Comparison of ENCODE assay signal across 16 cellular contexts in the genomic region with DNA sequence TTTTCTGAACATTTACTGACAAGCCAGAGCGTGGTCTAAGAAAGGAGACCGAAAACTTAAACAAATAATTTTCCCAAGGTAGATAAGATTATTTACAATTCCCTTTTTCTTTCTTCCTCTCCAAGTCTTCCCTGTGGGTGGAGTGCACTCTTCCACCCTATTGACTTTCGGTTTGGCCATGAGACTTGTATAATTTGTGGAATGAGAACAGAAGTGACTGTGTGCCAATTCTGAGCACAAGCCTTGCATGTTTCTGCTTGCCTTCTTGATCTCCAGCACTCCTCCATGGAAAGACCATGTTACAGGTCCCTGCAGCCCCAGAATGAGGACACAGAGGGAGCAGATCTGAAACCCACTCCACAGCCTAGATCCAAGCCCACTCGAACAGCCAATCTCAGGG.
"Had no signal": no experiment of that assay in that cellular context is flagged by ENCODE, and none has a peak within 500 bp of the region (broad histone marks: within the 10 kb centered on the region; RNA-seq: fewer than 3 reads in every experiment).

No MANE protein-coding gene starts in this region.

- H3K27me3 ChIP-seq: right atrium auricular region, tibial artery, vagina had no signal

- H3K36me3 ChIP-seq: right atrium auricular region, tibial artery, vagina had no signal

- H3K4me1 Mint-ChIP-seq: activated CD4-positive, alpha-beta memory T cell treated with anti-CD3 and anti-CD28 coated beads, Interleukin-2, amount 10 ng/mL, durations not matched to agents 7 days and 5 days; activated CD4-positive, alpha-beta T cell treated with anti-CD3 and anti-CD28 coated beads for 36 hours; immature natural killer cell; naive thymus-derived CD8-positive, alpha-beta T cell had no signal

- H3K4me3 ChIP-seq: coronary artery, mucosa of descending colon, right atrium auricular region, skin epidermis, tibial artery, vagina had no signal

- H3K36me3 Mint-ChIP-seq: immature natural killer cell; naive thymus-derived CD8-positive, alpha-beta T cell had no signal

- H3K9me3 ChIP-seq: mucosa of descending colon, right atrium auricular region, tibial artery, vagina had no signal

- H3K9me3 Mint-ChIP-seq: activated CD4-positive, alpha-beta memory T cell treated with anti-CD3 and anti-CD28 coated beads, Interleukin-2, amount 10 ng/mL, durations not matched to agents 7 days and 5 days; immature natural killer cell; naive thymus-derived CD8-positive, alpha-beta T cell had no signal

- DNase-seq: activated CD4-positive, alpha-beta memory T cell treated with anti-CD3 and anti-CD28 coated beads, Interleukin-2, amount 10 ng/mL, durations not matched to agents 7 days and 5 days; activated CD4-positive, alpha-beta T cell treated with anti-CD3 and anti-CD28 coated beads for 36 hours; effector CD4-positive, alpha-beta T cell; immature natural killer cell; left colon; mucosa of descending colon; naive thymus-derived CD8-positive, alpha-beta T cell; posterior cingulate gyrus; T1000; tibial artery had no signal

- H3K27ac ChIP-seq: coronary artery, right atrium auricular region, tibial artery, vagina, VCaP had no signal

- ATAC-seq: activated CD4-positive, alpha-beta T cell treated with anti-CD3 and anti-CD28 coated beads for 36 hours; left colon; mucosa of descending colon; naive thymus-derived CD8-positive, alpha-beta T cell had no signal

- H3K27ac Mint-ChIP-seq: activated CD4-positive, alpha-beta memory T cell treated with anti-CD3 and anti-CD28 coated beads, Interleukin-2, amount 10 ng/mL, durations not matched to agents 7 days and 5 days; activated CD4-positive, alpha-beta T cell treated with anti-CD3 and anti-CD28 coated beads for 36 hours; immature natural killer cell; naive thymus-derived CD8-positive, alpha-beta T cell had no signal

- H3K4me1 ChIP-seq: right atrium auricular region, tibial artery had no signal

- H3K4me3 Mint-ChIP-seq: activated CD4-positive, alpha-beta memory T cell treated with anti-CD3 and anti-CD28 coated beads, Interleukin-2, amount 10 ng/mL, durations not matched to agents 7 days and 5 days; activated CD4-positive, alpha-beta T cell treated with anti-CD3 and anti-CD28 coated beads for 36 hours; immature natural killer cell; naive thymus-derived CD8-positive, alpha-beta T cell had no signal

- FAIRE-seq: astrocyte had no signal

- H3K27me3 Mint-ChIP-seq: activated CD4-positive, alpha-beta memory T cell treated with anti-CD3 and anti-CD28 coated beads, Interleukin-2, amount 10 ng/mL, durations not matched to agents 7 days and 5 days; activated CD4-positive, alpha-beta T cell treated with anti-CD3 and anti-CD28 coated beads for 36 hours had no signal
